In the genomic region with DNA sequence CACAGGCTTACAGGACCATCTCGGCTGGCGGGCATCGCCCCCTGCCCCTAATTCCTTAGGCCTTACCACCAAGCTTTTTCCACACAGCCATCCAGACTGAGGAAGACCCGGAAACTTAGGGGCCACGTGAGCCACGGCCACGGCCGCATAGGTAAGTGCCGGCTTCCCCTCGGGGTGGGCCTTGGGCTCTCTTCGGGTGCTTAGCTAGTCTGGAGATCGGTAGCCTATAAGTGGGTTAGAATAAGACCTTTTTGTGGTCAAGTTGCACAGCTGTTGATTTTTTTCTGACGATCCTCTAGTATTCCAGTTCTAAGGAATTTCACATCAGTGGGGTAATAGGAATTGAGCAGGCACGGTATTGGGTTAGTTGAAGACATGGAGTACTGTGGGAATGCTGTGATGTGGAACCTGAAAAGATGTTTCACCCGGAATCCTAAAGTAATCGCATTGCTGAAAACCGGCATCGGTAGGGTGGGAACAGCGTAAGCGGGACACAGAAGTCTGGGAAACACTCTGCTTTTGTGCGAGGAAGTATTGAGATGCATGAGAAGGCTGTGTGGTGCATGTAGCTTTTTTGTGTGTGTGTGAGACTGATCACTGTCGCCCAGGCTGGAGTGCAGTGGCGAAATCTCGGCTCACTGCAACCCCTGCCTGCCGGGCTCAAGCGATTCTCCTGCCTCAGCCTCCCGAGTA, we compare ENCODE assay signal across 8 cellular contexts. TPM values are rescaled to one million over a fixed set of nuclear protein-coding genes. Genes with fewer than 3 reads are reported as not detected.
DNase-seq lines count a peak whose midpoint lies in the region; ATAC-seq lines count a peak whose summit lies in the region.

No MANE protein-coding gene starts in this region.

- peak overlapping the region; percentile 88 for H2AFZ ChIP-seq in neuronal stem cell (ENCODE audit: low read length)

- H2BK12ac ChIP-seq in neuronal stem cell (ENCODE audit: low read length) = no peak overlapping the region

- no peak for ATAC-seq in activated CD4-positive, alpha-beta T cell treated with anti-CD3 and anti-CD28 coated beads for 36 hours
- ATAC-seq in T-cell (replicated peaks in 1 of 4) = peak in 2 of 4 experiments; percentile 6

- WGBS in esophagus, 2 donors = 3 to 4% methylated on average over 27 of the region's 27 CpGs
- no CpG with 5 or more reads among the region's 27 CpGs for WGBS in neuronal stem cell (ENCODE audit: extremely low coverage in 2 of 2, insufficient read length in 2 of 2, insufficient replicate concordance in 1 of 2), 2 donors

- intact Hi-C loops in activated CD4-positive, alpha-beta T cell treated with anti-CD3 and anti-CD28 coated beads for 36 hours (cut with DNase I, micrococcal nuclease) = loop anchor here (2.0 to 10.0 kb wide), 7 partner anchors 282 to 1772 kb away; a partner anchor contains a TSS

- peak overlapping the region; percentile 96 for H3K9ac ChIP-seq in neuronal stem cell (ENCODE audit: low read depth, low read length, poor library complexity)

- peaks cover 6 to 10% of the 10 kb centered on the region in 2 donors for H3K36me3 ChIP-seq in esophagus (ENCODE audit: control insufficient read depth in 2 of 2, insufficient read depth in 2 of 2, low read length in 1 of 2)
- peaks cover 18 to 42% of the 10 kb centered on the region in 2 donors for H3K36me3 ChIP-seq in neuronal stem cell (replicated peaks in 1 of 2; ENCODE audit: control insufficient read depth in 2 of 2, insufficient read depth in 2 of 2, low read length in 2 of 2)

- POLR2A ChIA-PET in activated CD4-positive, alpha-beta T cell treated with anti-CD3 and anti-CD28 coated beads for 36 hours (lab: Charles Lee) = interaction anchor here (0.8 to 1.5 kb wide), 2 partner anchors 14 to 89 kb away, joined by 3 read pairs; a partner anchor contains a TSS
- POLR2A ChIA-PET in T-cell (lab: Charles Lee) = no interaction called here

- no peaks in the 10 kb centered on the region for H3K27me3 ChIP-seq in esophagus (ENCODE audit: control insufficient read depth in 1 of 2, insufficient read depth in 2 of 2, low read length in 2 of 2)
- H3K27me3 ChIP-seq in neuronal stem cell (ENCODE audit: control insufficient read depth in 3 of 3, insufficient read depth in 3 of 3, low read depth in 1 of 3, low read length in 3 of 3) = no peaks in the 10 kb centered on the region

- H4K91ac ChIP-seq in neuronal stem cell (ENCODE audit: low read depth, low read length, poor library complexity) = no peak overlapping the region

- H3K4me2 ChIP-seq in neuronal stem cell (ENCODE audit: insufficient read depth, low read length, poor library complexity, severe bottlenecking) = peak overlapping the region; percentile 88

- H2BK5ac ChIP-seq in neuronal stem cell (ENCODE audit: low read length) = peak overlapping the region; percentile 75

- H3K27me3 Mint-ChIP-seq in activated CD4-positive, alpha-beta T cell treated with anti-CD3 and anti-CD28 coated beads for 36 hours = no peaks in the 10 kb centered on the region
- H3K27me3 Mint-ChIP-seq in T-cell = no peaks in the 10 kb centered on the region

- no peak overlapping the region for H4K8ac ChIP-seq in neuronal stem cell (ENCODE audit: low read depth, low read length)

- H3K23ac ChIP-seq in neuronal stem cell (ENCODE audit: low read depth, low read length, poor library complexity) = no peak overlapping the region

- peak overlapping the region; percentile 77 for H2AK5ac ChIP-seq in neuronal stem cell (ENCODE audit: low read depth, low read length)

- H3K4me1 ChIP-seq in esophagus (ENCODE audit: control insufficient read depth in 2 of 2, insufficient read depth in 2 of 2, low read length in 1 of 2) (peaks cover 0 to 4% of the 10 kb centered on the region in 2 donors), neuronal stem cell (ENCODE audit: control insufficient read depth in 2 of 2, insufficient read depth in 1 of 2, low read depth in 1 of 2, low read length in 2 of 2) (peaks cover 9 to 21% of the 10 kb centered on the region in 2 donors)

- peak overlapping the region; percentile 94 for H3K18ac ChIP-seq in neuronal stem cell (ENCODE audit: low read length)

- H3K4ac ChIP-seq in neuronal stem cell (ENCODE audit: low read length) = no peak overlapping the region

- H3K4me1 Mint-ChIP-seq in activated CD4-positive, alpha-beta T cell treated with anti-CD3 and anti-CD28 coated beads for 36 hours = peaks cover 52% of the 10 kb centered on the region
- peaks cover 48 to 59% (median 53%) of the 10 kb centered on the region in 3 donors for H3K4me1 Mint-ChIP-seq in T-cell

- peak; percentile 44 for DNase-seq in activated CD4-positive, alpha-beta T cell treated with anti-CD3 and anti-CD28 coated beads for 36 hours
- DNase-seq in activated CD4-positive, alpha-beta T cell treated with anti-CD3 and anti-CD28 coated beads for 1 hour = no peak
- DNase-seq in T-cell (peak in 3 of 34 experiments; percentile 9 to 17 (median 14)), neuronal stem cell (ENCODE audit: low spot score) (no peak), amniotic stem cell (lab: John Stamatoyannopoulos, UW) (no peak), LoVo (ENCODE audit: low spot score) (no peak)
- no peak for DNase-seq in NK-92 treated with Interleukin-12 subunit alpha and Interleukin-12 subunit beta, amount 100 ng/mL, for 24 hours (lab: John Stamatoyannopoulos, UW)

- H3K4me3 Mint-ChIP-seq in activated CD4-positive, alpha-beta T cell treated with anti-CD3 and anti-CD28 coated beads for 36 hours = peak overlapping the region; percentile 97
- peak overlapping the region; percentile 90 to 94 (median 93) for H3K4me3 Mint-ChIP-seq in T-cell

- H2BK120ac ChIP-seq in neuronal stem cell (ENCODE audit: low read depth, low read length) = no peak overlapping the region

- H3K79me1 ChIP-seq in neuronal stem cell (ENCODE audit: low read depth, low read length) = peaks cover 9% of the 10 kb centered on the region

- CTCF ChIA-PET in activated CD4-positive, alpha-beta T cell treated with anti-CD3 and anti-CD28 coated beads for 36 hours (lab: Charles Lee) = interaction anchor here (0.6 to 0.7 kb wide), 2 partner anchors 276 to 1290 kb away, joined by 3 read pairs; no protein-coding TSS in a partner anchor
- CTCF ChIA-PET in T-cell (lab: Charles Lee) = interaction anchor here in 1 of 2 donors (0.8 to 1.7 kb wide), 4 partner anchors 13 to 823 kb away, joined by 3 to 6 read pairs (median 4); a partner anchor contains a TSS

- H3K14ac ChIP-seq in neuronal stem cell (ENCODE audit: low read length) = no peak overlapping the region

- H3K27ac ChIP-seq in esophagus (ENCODE audit: low read depth in 2 of 2, low read length in 1 of 2) = peak overlapping the region; percentile 93 to 96
- H3K27ac ChIP-seq in neuronal stem cell (replicated peaks; ENCODE audit: low read length) = peak overlapping the region; percentile 60

- H3K27ac Mint-ChIP-seq in activated CD4-positive, alpha-beta T cell treated with anti-CD3 and anti-CD28 coated beads for 36 hours = peak overlapping the region; percentile 98
- peak overlapping the region; percentile 97 to 98 for H3K27ac Mint-ChIP-seq in T-cell

- H3K9me3 ChIP-seq in esophagus (ENCODE audit: control insufficient read depth in 2 of 2, insufficient read depth in 1 of 2, low read depth in 1 of 2, low read length in 1 of 2) (no peaks in the 10 kb centered on the region), neuronal stem cell (replicated peaks in 1 of 2; ENCODE audit: control insufficient read depth in 2 of 2, insufficient read depth in 1 of 2, low read depth in 1 of 2, low read length in 2 of 2) (no peaks in the 10 kb centered on the region)

- H3K4me3 ChIP-seq in esophagus (ENCODE audit: low read depth in 1 of 2, low read length in 2 of 2) (peak overlapping the region; percentile 77 to 94), neuronal stem cell (ENCODE audit: low read length in 2 of 2) (peak overlapping the region; percentile 92 to 98)

- peaks cover 80% of the 10 kb centered on the region for H3K36me3 Mint-ChIP-seq in activated CD4-positive, alpha-beta T cell treated with anti-CD3 and anti-CD28 coated beads for 36 hours (ENCODE audit: low read depth)
- peaks cover 41% of the 10 kb centered on the region for H3K36me3 Mint-ChIP-seq in T-cell

- no peak overlapping the region for H2BK15ac ChIP-seq in neuronal stem cell (ENCODE audit: low read length)

- peaks cover 2% of the 10 kb centered on the region for H3K9me3 Mint-ChIP-seq in activated CD4-positive, alpha-beta T cell treated with anti-CD3 and anti-CD28 coated beads for 36 hours (ENCODE audit: low read depth)
- peaks cover 0 to 4% (median 0%) of the 10 kb centered on the region in 3 donors for H3K9me3 Mint-ChIP-seq in T-cell

RNA-seq across cellular contexts. Expression of a gene that starts 0.7 kb away (rescaled TPM):
- total RNA-seq in activated CD4-positive, alpha-beta T cell treated with anti-CD3 and anti-CD28 coated beads for 36 hours = 1,000 to 10,000 TPM in 1 of 2 experiments, 100 to 1,000 TPM in 1; 688 to 1,021 TPM
- 1,000 to 10,000 TPM; 1,339 to 2,234 (median 1,487) TPM for total RNA-seq in T-cell
- polyA plus RNA-seq in esophagus = 1,000 to 10,000 TPM; 2,629 to 4,238 TPM
- polyA plus RNA-seq in neuronal stem cell (2013, experiment 1 of 2) = 2,211 TPM
- polyA plus RNA-seq in neuronal stem cell (2013, experiment 2 of 2) = 2,173 TPM

RNA-seq across cellular contexts. Expression of a gene that starts 0.8 kb away (rescaled TPM):
- total RNA-seq in activated CD4-positive, alpha-beta T cell treated with anti-CD3 and anti-CD28 coated beads for 36 hours = 10 to 100 TPM; 18.3 to 19.5 TPM
- total RNA-seq in T-cell = 10 to 100 TPM; 17.9 to 23.5 (median 23.4) TPM
- polyA plus RNA-seq in esophagus = 1 to 10 TPM; 2.0 to 4.8 TPM
- polyA plus RNA-seq in neuronal stem cell (2013, experiment 1 of 2) = 1.3 TPM
- polyA plus RNA-seq in neuronal stem cell (2013, experiment 2 of 2) = 1.3 TPM
